ENCODE assay signal across 25 cellular contexts in genomic region chr6:136244061-136244616, GRCh38.
"Had no signal": no experiment of that assay in that cellular context is flagged by ENCODE, and none has a peak within 500 bp of the region (broad histone marks: within the 10 kb centered on the region; RNA-seq: fewer than 3 reads in every experiment).

No MANE protein-coding gene starts in this region.

- H3K27me3 ChIP-seq: colonic mucosa, heart right ventricle, neural progenitor cell, right atrium auricular region, tibial artery, uterus had no signal

- H3K9me3 Mint-ChIP-seq: activated CD4-positive, alpha-beta memory T cell treated with anti-CD3 and anti-CD28 coated beads, Interleukin-2, amount 10 ng/mL, durations not matched to agents 7 days and 5 days; activated naive CD8-positive, alpha-beta T cell treated with anti-CD3 and anti-CD28 coated beads for 36 hours; endodermal cell; neural progenitor cell; WTC11 had no signal

- H3K4me3 ChIP-seq: colonic mucosa, heart right ventricle, neural progenitor cell, prostate gland, right atrium auricular region, tibial artery, uterus had no signal

- H3K36me3 ChIP-seq: colonic mucosa, prostate gland, right atrium auricular region, tibial artery, uterus had no signal

- H3K4me2 ChIP-seq: neural progenitor cell had no signal

- H3K27ac ChIP-seq: colonic mucosa, heart right ventricle, neural progenitor cell, prostate gland, right atrium auricular region, tibial artery, uterus had no signal

- H2AFZ ChIP-seq: neural progenitor cell had no signal

- H3K27me3 Mint-ChIP-seq: activated CD4-positive, alpha-beta memory T cell treated with anti-CD3 and anti-CD28 coated beads, Interleukin-2, amount 10 ng/mL, durations not matched to agents 7 days and 5 days; activated CD4-positive, alpha-beta T cell treated with anti-CD3 and anti-CD28 coated beads for 36 hours; activated CD8-positive, alpha-beta memory T cell treated with anti-CD3 and anti-CD28 coated beads, Interleukin-2, amount 10 ng/mL, durations not matched to agents 7 days and 5 days; activated naive CD8-positive, alpha-beta T cell treated with anti-CD3 and anti-CD28 coated beads for 36 hours; brain; naive thymus-derived CD4-positive, alpha-beta T cell had no signal

- H3K4me1 ChIP-seq: colonic mucosa, prostate gland, tibial artery, uterus had no signal

- H3K9me3 ChIP-seq: colonic mucosa, heart right ventricle, prostate gland, right atrium auricular region, tibial artery, uterus had no signal

- H3K36me3 Mint-ChIP-seq: brain, neural progenitor cell had no signal

- H3K27ac Mint-ChIP-seq: activated CD4-positive, alpha-beta memory T cell treated with anti-CD3 and anti-CD28 coated beads, Interleukin-2, amount 10 ng/mL, durations not matched to agents 7 days and 5 days; activated CD4-positive, alpha-beta T cell treated with anti-CD3 and anti-CD28 coated beads for 36 hours; activated CD8-positive, alpha-beta memory T cell treated with anti-CD3 and anti-CD28 coated beads, Interleukin-2, amount 10 ng/mL, durations not matched to agents 7 days and 5 days; activated naive CD8-positive, alpha-beta T cell treated with anti-CD3 and anti-CD28 coated beads for 36 hours; brain; endodermal cell; naive thymus-derived CD4-positive, alpha-beta T cell; neural progenitor cell; WTC11 had no signal

- DNase-seq: activated CD4-positive, alpha-beta memory T cell treated with anti-CD3 and anti-CD28 coated beads, Interleukin-2, amount 10 ng/mL, durations not matched to agents 7 days and 5 days; activated CD4-positive, alpha-beta T cell treated with anti-CD3 and anti-CD28 coated beads for 36 hours; activated CD8-positive, alpha-beta memory T cell treated with anti-CD3 and anti-CD28 coated beads, Interleukin-2, amount 10 ng/mL, durations not matched to agents 7 days and 5 days; activated naive CD4-positive, alpha-beta T cell; activated naive CD8-positive, alpha-beta T cell treated with anti-CD3 and anti-CD28 coated beads for 36 hours; central memory CD4-positive, alpha-beta T cell; colonic mucosa; endodermal cell; erythroblast; heart right ventricle; kidney glomerular epithelial cell; left ventricle myocardium superior; mesendoderm; naive thymus-derived CD4-positive, alpha-beta T cell; stimulated activated CD4-positive, alpha-beta T cell treated with anti-CD3 and anti-CD28 coated beads, Interleukin-12 subunit alpha, Interleukin-12 subunit beta, amount 100 ng/mL, for 4 hours; stimulated activated CD4-positive, alpha-beta T cell treated with anti-CD3 and anti-CD28 coated beads, Interleukin-1b, Interleukin-23, amount 100 ng/mL, for 48 hours; stimulated activated CD8-positive, alpha-beta memory T cell treated with anti-CD3 and anti-CD28 coated beads, Interleukin-4, amount 100 ng/mL, for 48 hours; stimulated activated naive CD4-positive, alpha-beta T cell; tibial artery; uterus had no signal

- H3K4me3 Mint-ChIP-seq: activated CD4-positive, alpha-beta memory T cell treated with anti-CD3 and anti-CD28 coated beads, Interleukin-2, amount 10 ng/mL, durations not matched to agents 7 days and 5 days; activated CD4-positive, alpha-beta T cell treated with anti-CD3 and anti-CD28 coated beads for 36 hours; activated CD8-positive, alpha-beta memory T cell treated with anti-CD3 and anti-CD28 coated beads, Interleukin-2, amount 10 ng/mL, durations not matched to agents 7 days and 5 days; activated naive CD8-positive, alpha-beta T cell treated with anti-CD3 and anti-CD28 coated beads for 36 hours; brain; endodermal cell; naive thymus-derived CD4-positive, alpha-beta T cell; neural progenitor cell; WTC11 had no signal
